Comparison of ENCODE assay signal across 8 cellular contexts in genomic region chr3:184561329-184562145, GRCh38. TPM values are rescaled to one million over a fixed set of nuclear protein-coding genes. Genes with fewer than 3 reads are reported as not detected.
DNase-seq lines count a peak whose midpoint lies in the region; ATAC-seq and TF ChIP-seq lines count a peak whose summit lies in the region.

Gene EPHB3 (plus strand): TSS chr3:184561785. CDS start chr3:184562236, 451 bp downstream.

- H3K36me3 Mint-ChIP-seq in T-helper 2 cell treated with Interferon-gamma antibody and Interleukin-4, amounts not matched to agents 5 μg/mL and 100 μg/mL, for 36 hours (ENCODE audit: low read depth), result no peaks in the 10 kb centered on the region
- H3K36me3 Mint-ChIP-seq in progenitor cell of endocrine pancreas (ENCODE audit: insufficient read depth), result no peaks in the 10 kb centered on the region

- peaks cover 0 to 17% of the 10 kb centered on the region in 2 donors for H3K4me1 ChIP-seq in ascending aorta

- no peaks in the 10 kb centered on the region for H3K9me3 ChIP-seq in ascending aorta

- peaks cover 54% of the 10 kb centered on the region for H3K27me3 Mint-ChIP-seq in T-helper 2 cell treated with Interferon-gamma antibody and Interleukin-4, amounts not matched to agents 5 μg/mL and 100 μg/mL, for 36 hours (ENCODE audit: low read depth)
- peaks cover 58% of the 10 kb centered on the region for H3K27me3 Mint-ChIP-seq in progenitor cell of endocrine pancreas

- peaks cover 11% of the 10 kb centered on the region for H3K4me1 Mint-ChIP-seq in T-helper 2 cell treated with Interferon-gamma antibody and Interleukin-4, amounts not matched to agents 5 μg/mL and 100 μg/mL, for 36 hours (ENCODE audit: low read depth)
- peaks cover 38% of the 10 kb centered on the region for H3K4me1 Mint-ChIP-seq in progenitor cell of endocrine pancreas (ENCODE audit: low read depth)

- H3K36me3 ChIP-seq in ascending aorta, result no peaks in the 10 kb centered on the region

- no peak within 1 kb of the TSS for H3K27ac Mint-ChIP-seq in T-helper 2 cell treated with Interferon-gamma antibody and Interleukin-4, amounts not matched to agents 5 μg/mL and 100 μg/mL, for 36 hours
- peak within 1 kb of the TSS; percentile 81 for H3K27ac Mint-ChIP-seq in progenitor cell of endocrine pancreas

- TF ChIP-seq CTCF in ascending aorta (IDR thresholded peaks at IDR 0.05) (peak; percentile 94 to 99 (median 96)), progenitor cell of endocrine pancreas (IDR thresholded peaks at IDR 0.05; ENCODE audit: unreplicated experiment) (peak; percentile 100)

- H3K27ac ChIP-seq in ascending aorta, result peak within 1 kb of the TSS; percentile 73

- peak within 1 kb of the TSS; percentile 74 for H3K4me3 Mint-ChIP-seq in T-helper 2 cell treated with Interferon-gamma antibody and Interleukin-4, amounts not matched to agents 5 μg/mL and 100 μg/mL, for 36 hours
- peak within 1 kb of the TSS; percentile 83 for H3K4me3 Mint-ChIP-seq in progenitor cell of endocrine pancreas (ENCODE audit: low read depth)

- ATAC-seq in GM18499 (IDR thresholded peaks at IDR 0.05; ENCODE audit: insufficient read depth, unreplicated experiment), result peak; percentile 91
- ATAC-seq in HG02973 (IDR thresholded peaks at IDR 0.05; ENCODE audit: unreplicated experiment), result peak; percentile 86
- peak; percentile 96 for ATAC-seq in left ventricle myocardium superior

- no peaks in the 10 kb centered on the region for H3K27me3 ChIP-seq in ascending aorta

- DNase-seq in NCI-H187 treated with DMSO at 0.1 percent for 48 hours (lab: John Stamatoyannopoulos, UW) (peak; percentile 79), ascending aorta (ENCODE audit: low spot score in 2 of 2) (peak; percentile 98 to 100), left ventricle myocardium superior (peak; percentile 99), progenitor cell of endocrine pancreas (ENCODE audit: low spot score, unreplicated experiment) (peak; percentile 99), ureter (ENCODE audit: low spot score) (peak; percentile 99)
- peak; percentile 91 for DNase-seq in T-helper 2 cell treated with Interferon-gamma antibody and Interleukin-4, amounts not matched to agents 5 μg/mL and 100 μg/mL, for 36 hours (ENCODE audit: low spot score)

- H3K4me3 ChIP-seq in ascending aorta, result peak within 1 kb of the TSS; percentile 69 to 75

- H3K9me3 Mint-ChIP-seq in T-helper 2 cell treated with Interferon-gamma antibody and Interleukin-4, amounts not matched to agents 5 μg/mL and 100 μg/mL, for 36 hours, result no peaks in the 10 kb centered on the region
- H3K9me3 Mint-ChIP-seq in progenitor cell of endocrine pancreas (ENCODE audit: low read depth), result no peaks in the 10 kb centered on the region

- intact Hi-C loops in ascending aorta (cut with DNase I), result loop anchor here (1.0 kb wide), 5 partner anchors 151 to 251 kb away; partner anchors contain the start of genes MAGEF1 and VPS8
- intact Hi-C loops in left ventricle myocardium superior (cut with micrococcal nuclease), result no loop called here

RNA-seq across cellular contexts. Expression of gene EPHB3, which starts in this region (rescaled TPM):
- 1.2 TPM for total RNA-seq in ascending aorta
- 1.6 TPM for total RNA-seq in left ventricle myocardium superior
- total RNA-seq in progenitor cell of endocrine pancreas, result 11.7 and 13.4 TPM in 2 replicates
- 4.9 TPM for total RNA-seq in ureter

Comparison
In these comparisons a context has a peak if more than half of its experiments do, and no peak if none do; other contexts are left out.
1. Peak in every context shown above with its lines: DNase-seq, ATAC-seq, H3K4me3 ChIP-seq and H3K27ac ChIP-seq.